8 cellular contexts compared by ENCODE assay signal in the genomic region with DNA sequence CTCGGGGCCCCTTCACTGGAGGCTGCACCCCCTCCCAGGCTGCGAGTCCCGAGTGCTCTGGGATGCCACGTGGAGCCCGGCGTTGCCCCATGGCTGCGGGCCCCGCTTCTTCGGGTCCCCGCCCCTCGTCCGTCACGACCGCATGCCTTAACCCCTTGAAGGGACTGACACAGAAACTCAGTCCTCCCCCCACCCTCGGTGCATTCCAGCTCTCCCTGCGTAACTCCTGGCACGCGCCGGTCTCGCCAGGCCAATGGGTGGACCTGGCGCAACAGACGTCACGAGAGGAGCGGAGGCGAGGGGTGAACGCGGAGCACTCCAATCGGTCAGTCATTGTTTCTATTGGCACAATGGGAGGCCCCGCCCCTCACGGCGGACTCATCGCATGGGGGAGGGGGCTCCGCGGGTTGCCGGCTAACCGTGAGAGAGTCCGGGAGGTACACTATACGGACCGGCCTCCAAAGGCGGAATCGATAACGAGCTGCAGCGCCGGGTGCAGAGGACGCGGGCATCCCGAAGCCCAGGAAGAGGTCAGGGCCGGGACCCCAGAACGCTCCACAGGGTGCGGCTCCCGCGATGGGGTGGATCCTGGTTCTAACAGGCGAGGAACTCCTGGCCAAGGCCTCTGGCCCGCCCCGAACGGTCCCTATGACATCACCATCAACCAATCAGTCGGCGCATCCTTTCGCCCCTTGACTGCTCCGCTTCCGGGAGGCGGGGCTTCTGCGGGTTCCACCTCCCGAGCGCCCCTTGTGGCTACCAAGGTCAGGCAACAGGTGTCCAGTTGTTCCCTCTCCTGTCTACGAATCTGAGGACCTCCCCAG. TPM values are rescaled to one million over a fixed set of nuclear protein-coding genes. Genes with fewer than 3 reads are reported as not detected.
DNase-seq lines count a peak whose midpoint lies in the region; ATAC-seq and TF ChIP-seq lines count a peak whose summit lies in the region.

No MANE protein-coding gene starts in this region.

- H3K27me3 ChIP-seq in A673 (replicated peaks; ENCODE audit: insufficient read depth, low read depth, low read length, poor library complexity) = no peaks in the 10 kb centered on the region

- ATAC-seq in GM18867 (IDR thresholded peaks at IDR 0.05; ENCODE audit: unreplicated experiment) (peak; percentile 83), HG03097 (IDR thresholded peaks at IDR 0.05; ENCODE audit: low FRiP score, unreplicated experiment) (peak; percentile 78)
- ATAC-seq in activated CD4-positive, CD25-positive, alpha-beta regulatory T cell treated with anti-CD3 and anti-CD28 coated beads, Interleukin-2, amount 50 U/mL, for 24 hours = peak; percentile 91 to 92

- intact Hi-C loops in A673 (cut with micrococcal nuclease; ENCODE audit: unreplicated experiment) = no loop called here

- BruUV-seq in A673 (replicated peaks; lab: Mats Ljungman, UMichigan) = TSS peak; percentile 86

- POLR2A ChIA-PET in A673 (lab: Charles Lee; ENCODE audit: low non-redundant PET) = no interaction called here

- CTCF ChIA-PET in A673 (lab: Charles Lee) = no interaction called here

- no peaks in the 10 kb centered on the region for H3K36me3 ChIP-seq in A673 (ENCODE audit: insufficient read depth, low read length, poor library complexity, severe bottlenecking)

- no peaks in the 10 kb centered on the region for H3K9me3 ChIP-seq in A673 (ENCODE audit: low read depth, low read length, poor library complexity, severe bottlenecking)

- DNase-seq in A673 (ENCODE audit: low spot score) = peak; percentile 91
- peak; percentile 89 for DNase-seq in NCI-H2227 treated with DMSO at 0.1 percent for 48 hours (lab: John Stamatoyannopoulos, UW)
- DNase-seq in cerebellar nuclear complex (lab: John Stamatoyannopoulos, UW) = peak; percentile 94
- DNase-seq in islet precursor cell = peak; percentile 99
- DNase-seq in stimulated activated CD4-positive, alpha-beta T cell treated with anti-CD3 and anti-CD28 coated beads, Interleukin-12 subunit alpha, Interleukin-12 subunit beta, amount 100 ng/mL, for 4 hours = peak; percentile 81

- no peaks in the 10 kb centered on the region for H3K4me1 ChIP-seq in A673 (ENCODE audit: insufficient read depth, low read length, poor library complexity, severe bottlenecking)

- TF ChIP-seq CTCF in A673 (conservative IDR thresholded peaks at IDR 0.05; ENCODE audit: low read depth, low read length) = peak; percentile 70

- peak overlapping the region; percentile 80 for H3K27ac ChIP-seq in A673 (ENCODE audit: low read depth, low read length, poor library complexity, severe bottlenecking)

- peak overlapping the region; percentile 56 for H3K4me3 ChIP-seq in A673 (ENCODE audit: low read depth, low read length, poor library complexity, severe bottlenecking)

RNA-seq across cellular contexts. Expression of gene CELSR3, which starts 1.0 kb away (rescaled TPM):
- total RNA-seq in A673 (2021) = 1.2 and 2.1 TPM in 2 replicates

RNA-seq across cellular contexts. Expression of gene NCKIPSD, which starts 22.0 kb away (rescaled TPM):
- 15.0 and 18.8 TPM in 2 replicates for total RNA-seq in A673 (2021)

RNA-seq across cellular contexts. Expression of gene SLC26A6, which starts 28.4 kb away (rescaled TPM):
- total RNA-seq in A673 (2021) = 11.8 and 12.6 TPM in 2 replicates

RNA-seq across cellular contexts. Expression of gene TMEM89, which starts 42.1 kb away (rescaled TPM):
- total RNA-seq in A673 (2021) = 0.50 TPM in 1 of 2 replicates, not detected in the other

RNA-seq across cellular contexts. Expression of gene IP6K2, which starts 53.3 kb away (rescaled TPM):
- total RNA-seq in A673 (2021) = 62.5 and 72.0 TPM in 2 replicates

Comparison
In these comparisons a context has a peak if more than half of its experiments do, and no peak if none do; other contexts are left out.
1. Peak in every context shown above with its lines: DNase-seq, ATAC-seq, H3K4me3 ChIP-seq and H3K27ac ChIP-seq.